In genomic region chr2:10347559-10347941, GRCh38 we compare ENCODE assay signal across 20 cellular contexts. TPM values are rescaled to one million over a fixed set of nuclear protein-coding genes. Genes with fewer than 3 reads are reported as not detected.
DNase-seq lines count a peak whose midpoint lies in the region; ATAC-seq and TF ChIP-seq lines count a peak whose summit lies in the region.
"Had no signal": no experiment of that assay in that cellular context is flagged by ENCODE, and none has a peak within 500 bp of the region (broad histone marks: within the 10 kb centered on the region; RNA-seq: fewer than 3 reads in every experiment).

No MANE protein-coding gene starts in this region.

- TF ChIP-seq CTCF in body of pancreas (IDR thresholded peaks at IDR 0.05) = no peak
- no peak for TF ChIP-seq CTCF in lower lobe of right lung (IDR thresholded peaks at IDR 0.05)

- CTCF ChIA-PET in activated naive CD4-positive, alpha-beta T cell treated with anti-CD3 and anti-CD28 coated beads, Interleukin-2, amount 10 ng/mL, durations not matched to agents 7 days and 5 days (lab: Charles Lee) = interaction anchor here (2.1 kb wide), 1 partner anchor 61 kb away, joined by 4 read pairs; no protein-coding TSS in a partner anchor

- peak overlapping the region; percentile 64 to 85 (median 80) for H3K27ac ChIP-seq in body of pancreas
- H3K27ac ChIP-seq in lower lobe of right lung = peak overlapping the region; percentile 71
- H3K27ac ChIP-seq: HL-60, vagina had no signal

- H3K27me3 ChIP-seq in body of pancreas = no peaks in the 10 kb centered on the region
- no peaks in the 10 kb centered on the region for H3K27me3 ChIP-seq in lower lobe of right lung (ENCODE audit: low read depth)
- H3K27me3 ChIP-seq: breast epithelium, MG63, vagina had no signal

- WGBS in body of pancreas, 2 donors = 14 to 21% methylated on average over 4 to 7 of the region's 7 CpGs

- intact Hi-C loops in body of pancreas (cut with DNase I) (no loop called here), lower lobe of right lung (cut with DNase I) (no loop called here)

- DNase-seq in activated naive CD4-positive, alpha-beta T cell treated with anti-CD3 and anti-CD28 coated beads, Interleukin-2, amount 50 U/mL, for 72 hours (ENCODE audit: low spot score in 2 of 2) = no peak
- no peak for DNase-seq in activated naive CD4-positive, alpha-beta T cell treated with anti-CD3 and anti-CD28 coated beads, Interleukin-2, amount 10 ng/mL, durations not matched to agents 7 days and 5 days
- DNase-seq in body of pancreas = peak; percentile 47 to 80 (median 68)
- peak; percentile 60 for DNase-seq in lower lobe of right lung
- DNase-seq in stimulated activated effector memory CD8-positive, alpha-beta T cell treated with anti-CD3 and anti-CD28 coated beads, Interleukin-12 subunit alpha, Interleukin-12 subunit beta, amount 100 ng/mL, for 72 hours (ENCODE audit: low spot score in 2 of 2) = no peak
- DNase-seq in NCI-H524 (lab: John Stamatoyannopoulos, UW) = no peak
- no peak for DNase-seq in amygdala (lab: John Stamatoyannopoulos, UW)
- DNase-seq: MG63; NCI-H1436; NCI-H2171; NCI-H69; stimulated activated CD4-positive, alpha-beta T cell treated with anti-CD3 and anti-CD28 coated beads, Interleukin-12 subunit alpha, Interleukin-12 subunit beta, amount 100 ng/mL, for 4 hours; SW 1271 had no signal

- ATAC-seq in activated naive CD4-positive, alpha-beta T cell treated with anti-CD3 and anti-CD28 coated beads, Interleukin-2, amount 50 U/mL, for 72 hours = no peak
- ATAC-seq in body of pancreas = peak; percentile 71
- peak; percentile 61 to 68 for ATAC-seq in lower lobe of right lung
- ATAC-seq in stimulated activated effector memory CD8-positive, alpha-beta T cell treated with anti-CD3 and anti-CD28 coated beads, Interleukin-12 subunit alpha, Interleukin-12 subunit beta, amount 100 ng/mL, for 72 hours = no peak
- no peak for ATAC-seq in GM18502 (IDR thresholded peaks at IDR 0.05; ENCODE audit: poor library complexity, unreplicated experiment)

- peak overlapping the region; percentile 17 to 75 for H3K27ac Mint-ChIP-seq in activated naive CD4-positive, alpha-beta T cell treated with anti-CD3 and anti-CD28 coated beads, Interleukin-2, amount 50 U/mL, for 72 hours
- H3K27ac Mint-ChIP-seq in activated naive CD4-positive, alpha-beta T cell treated with anti-CD3 and anti-CD28 coated beads, Interleukin-2, amount 10 ng/mL, durations not matched to agents 7 days and 5 days = no peak overlapping the region
- peak overlapping the region; percentile 68 for H3K27ac Mint-ChIP-seq in stimulated activated effector memory CD8-positive, alpha-beta T cell treated with anti-CD3 and anti-CD28 coated beads, Interleukin-12 subunit alpha, Interleukin-12 subunit beta, amount 100 ng/mL, for 72 hours
- H3K27ac Mint-ChIP-seq: activated CD4-positive, alpha-beta T cell treated with anti-CD3 and anti-CD28 coated beads for 36 hours; activated T-helper 1 cell treated with anti-CD3 and anti-CD28 coated beads, Interleukin-12 subunit alpha, Interleukin-12 subunit beta, Interleukin-2, Interleukin-4 antibody, amounts not matched to agents 30 ng/mL and 10 ng/mL and 1 ng/mL, durations not matched to agents 14 hours and 24 hours and 36 hours; IgD-negative memory B cell had no signal

- H3K36me3 Mint-ChIP-seq in activated naive CD4-positive, alpha-beta T cell treated with anti-CD3 and anti-CD28 coated beads, Interleukin-2, amount 50 U/mL, for 72 hours = peaks cover 0 to 10% of the 10 kb centered on the region in 2 donors
- H3K36me3 Mint-ChIP-seq in activated naive CD4-positive, alpha-beta T cell treated with anti-CD3 and anti-CD28 coated beads, Interleukin-2, amount 10 ng/mL, durations not matched to agents 7 days and 5 days = peaks cover 5% of the 10 kb centered on the region
- no peaks in the 10 kb centered on the region for H3K36me3 Mint-ChIP-seq in stimulated activated effector memory CD8-positive, alpha-beta T cell treated with anti-CD3 and anti-CD28 coated beads, Interleukin-12 subunit alpha, Interleukin-12 subunit beta, amount 100 ng/mL, for 72 hours

- H3K9me3 ChIP-seq in body of pancreas = no peaks in the 10 kb centered on the region
- H3K9me3 ChIP-seq in lower lobe of right lung = no peaks in the 10 kb centered on the region
- H3K9me3 ChIP-seq: breast epithelium, MG63, vagina had no signal

- H3K4me1 ChIP-seq in body of pancreas (peaks cover 62% of the 10 kb centered on the region), lower lobe of right lung (peaks cover 82% of the 10 kb centered on the region)
- H3K4me1 ChIP-seq: breast epithelium had no signal

- H3K4me3 ChIP-seq in body of pancreas (no peak overlapping the region), lower lobe of right lung (no peak overlapping the region)
- H3K4me3 ChIP-seq: breast epithelium, MG63, vagina had no signal

- no peak overlapping the region for H3K4me3 Mint-ChIP-seq in activated naive CD4-positive, alpha-beta T cell treated with anti-CD3 and anti-CD28 coated beads, Interleukin-2, amount 10 ng/mL, durations not matched to agents 7 days and 5 days
- no peak overlapping the region for H3K4me3 Mint-ChIP-seq in stimulated activated effector memory CD8-positive, alpha-beta T cell treated with anti-CD3 and anti-CD28 coated beads, Interleukin-12 subunit alpha, Interleukin-12 subunit beta, amount 100 ng/mL, for 72 hours
- H3K4me3 Mint-ChIP-seq: activated CD4-positive, alpha-beta T cell treated with anti-CD3 and anti-CD28 coated beads for 36 hours; activated T-helper 1 cell treated with anti-CD3 and anti-CD28 coated beads, Interleukin-12 subunit alpha, Interleukin-12 subunit beta, Interleukin-2, Interleukin-4 antibody, amounts not matched to agents 30 ng/mL and 10 ng/mL and 1 ng/mL, durations not matched to agents 14 hours and 24 hours and 36 hours had no signal

- no peaks in the 10 kb centered on the region for H3K36me3 ChIP-seq in body of pancreas (replicated peaks in 1 of 2; ENCODE audit: insufficient read depth in 1 of 2, low read depth in 2 of 2)
- no peaks in the 10 kb centered on the region for H3K36me3 ChIP-seq in lower lobe of right lung
- H3K36me3 ChIP-seq: breast epithelium, vagina had no signal

- TF ChIP-seq POLR2A in body of pancreas (IDR thresholded peaks at IDR 0.05) = no peak

- H3K9me3 Mint-ChIP-seq in activated naive CD4-positive, alpha-beta T cell treated with anti-CD3 and anti-CD28 coated beads, Interleukin-2, amount 50 U/mL, for 72 hours = no peaks in the 10 kb centered on the region
- H3K9me3 Mint-ChIP-seq in activated naive CD4-positive, alpha-beta T cell treated with anti-CD3 and anti-CD28 coated beads, Interleukin-2, amount 10 ng/mL, durations not matched to agents 7 days and 5 days = no peaks in the 10 kb centered on the region
- no peaks in the 10 kb centered on the region for H3K9me3 Mint-ChIP-seq in stimulated activated effector memory CD8-positive, alpha-beta T cell treated with anti-CD3 and anti-CD28 coated beads, Interleukin-12 subunit alpha, Interleukin-12 subunit beta, amount 100 ng/mL, for 72 hours
- H3K9me3 Mint-ChIP-seq: activated T-helper 1 cell treated with anti-CD3 and anti-CD28 coated beads, Interleukin-12 subunit alpha, Interleukin-12 subunit beta, Interleukin-2, Interleukin-4 antibody, amounts not matched to agents 30 ng/mL and 10 ng/mL and 1 ng/mL, durations not matched to agents 14 hours and 24 hours and 36 hours; IgD-negative memory B cell had no signal

- H3K4me1 Mint-ChIP-seq in activated naive CD4-positive, alpha-beta T cell treated with anti-CD3 and anti-CD28 coated beads, Interleukin-2, amount 10 ng/mL, durations not matched to agents 7 days and 5 days = peaks cover 36% of the 10 kb centered on the region
- peaks cover 57% of the 10 kb centered on the region for H3K4me1 Mint-ChIP-seq in stimulated activated effector memory CD8-positive, alpha-beta T cell treated with anti-CD3 and anti-CD28 coated beads, Interleukin-12 subunit alpha, Interleukin-12 subunit beta, amount 100 ng/mL, for 72 hours

- H3K27me3 Mint-ChIP-seq in activated naive CD4-positive, alpha-beta T cell treated with anti-CD3 and anti-CD28 coated beads, Interleukin-2, amount 10 ng/mL, durations not matched to agents 7 days and 5 days = no peaks in the 10 kb centered on the region
- H3K27me3 Mint-ChIP-seq: activated CD4-positive, alpha-beta T cell treated with anti-CD3 and anti-CD28 coated beads for 36 hours; IgD-negative memory B cell had no signal

RNA-seq across cellular contexts. Expression of gene HPCAL1, which starts 44.8 kb away (rescaled TPM):
- total RNA-seq in activated naive CD4-positive, alpha-beta T cell treated with anti-CD3 and anti-CD28 coated beads, Interleukin-2, amount 50 U/mL, for 72 hours = 10 to 100 TPM; 46.0 to 96.5 TPM
- total RNA-seq in body of pancreas (10 to 100 TPM; 41.0 to 66.3 TPM), lower lobe of right lung (132 TPM)

Comparison
In these comparisons a context has a peak if more than half of its experiments do, and no peak if none do; other contexts are left out.
1. ATAC-seq: peak in body of pancreas (single experiment) and lower lobe of right lung (2 of 2); none in activated naive CD4-positive, alpha-beta T cell treated with anti-CD3 and anti-CD28 coated beads, Interleukin-2, amount 50 U/mL, for 72 hours (0 of 2), stimulated activated effector memory CD8-positive, alpha-beta T cell treated with anti-CD3 and anti-CD28 coated beads, Interleukin-12 subunit alpha, Interleukin-12 subunit beta, amount 100 ng/mL, for 72 hours (single experiment) and GM18502 (single experiment).
2. DNase-seq: peak in body of pancreas (4 of 4) and lower lobe of right lung (single experiment); none in activated naive CD4-positive, alpha-beta T cell treated with anti-CD3 and anti-CD28 coated beads, Interleukin-2, amount 50 U/mL, for 72 hours (0 of 2), activated naive CD4-positive, alpha-beta T cell treated with anti-CD3 and anti-CD28 coated beads, Interleukin-2, amount 10 ng/mL, durations not matched to agents 7 days and 5 days (single experiment), stimulated activated effector memory CD8-positive, alpha-beta T cell treated with anti-CD3 and anti-CD28 coated beads, Interleukin-12 subunit alpha, Interleukin-12 subunit beta, amount 100 ng/mL, for 72 hours (0 of 2), NCI-H524 (0 of 2) and amygdala (0 of 56).